In genomic region chr5:167767775-167768174, GRCh38 we compare ENCODE assay signal across 17 cellular contexts.
"Had no signal": no experiment of that assay in that cellular context is flagged by ENCODE, and none has a peak within 500 bp of the region (broad histone marks: within the 10 kb centered on the region; RNA-seq: fewer than 3 reads in every experiment).

No MANE protein-coding gene starts in this region.

- H3K9me3 ChIP-seq: gastrocnemius medialis, heart right ventricle, pancreas had no signal

- H3K4me2 ChIP-seq: smooth muscle cell had no signal

- H3K4me1 Mint-ChIP-seq: naive thymus-derived CD4-positive, alpha-beta T cell had no signal

- H3K4me1 ChIP-seq: gastrocnemius medialis, heart right ventricle, pancreas had no signal

- H3K4me3 Mint-ChIP-seq: naive thymus-derived CD4-positive, alpha-beta T cell; nephron progenitor cell had no signal

- H3K27ac Mint-ChIP-seq: naive thymus-derived CD4-positive, alpha-beta T cell; nephron progenitor cell; progenitor cell of endocrine pancreas had no signal

- H3K27ac ChIP-seq: dorsolateral prefrontal cortex, gastrocnemius medialis, heart right ventricle, pancreas had no signal

- H3K36me3 ChIP-seq: gastrocnemius medialis, heart right ventricle, pancreas had no signal

- ATAC-seq: gastrocnemius medialis; heart right ventricle; naive thymus-derived CD4-positive, alpha-beta T cell; pancreas; right cardiac atrium had no signal

- DNase-seq: cortex of kidney; dorsolateral prefrontal cortex; effector CD8-positive, alpha-beta T cell; gastrocnemius medialis; heart right ventricle; hypothalamus; kidney glomerular epithelial cell; naive thymus-derived CD4-positive, alpha-beta T cell; nephron progenitor cell; pancreas; right cardiac atrium; stimulated activated CD4-positive, alpha-beta T cell treated with anti-CD3 and anti-CD28 coated beads, Interleukin-2, amount 100 ng/mL, for 48 hours; stimulated activated naive CD4-positive, alpha-beta T cell treated with Interleukin-2 at 50 U/mL for 16 hours had no signal

- H3K9me3 Mint-ChIP-seq: nephron progenitor cell had no signal

- H3K4me3 ChIP-seq: dorsolateral prefrontal cortex, gastrocnemius medialis, heart right ventricle, pancreas, smooth muscle cell had no signal

- H3K27me3 ChIP-seq: pancreas had no signal

- H3K27me3 Mint-ChIP-seq: progenitor cell of endocrine pancreas had no signal

- H3K36me3 Mint-ChIP-seq: naive thymus-derived CD4-positive, alpha-beta T cell had no signal

- FAIRE-seq: islet of Langerhans, pancreas, urothelium cell line had no signal
